ENCODE assay signal across 8 cellular contexts in genomic region chr2:219541611-219542180, GRCh38. TPM values are rescaled to one million over a fixed set of nuclear protein-coding genes. Genes with fewer than 3 reads are reported as not detected.
A peak's percentile ranks its signal among the peaks of the same experiment; 100 is the strongest.
DNase-seq lines count a peak whose midpoint lies in the region; ATAC-seq lines count a peak whose summit lies in the region.

No MANE protein-coding gene starts in this region.

- peak overlapping the region; percentile 64 to 92 (median 85) for H3K4me3 Mint-ChIP-seq in CD4-positive, alpha-beta memory T cell
- H3K4me3 Mint-ChIP-seq in naive thymus-derived CD4-positive, alpha-beta T cell: peak overlapping the region; percentile 42 to 95 (median 83)
- peak overlapping the region; percentile 29 to 64 for H3K4me3 Mint-ChIP-seq in stimulated activated naive B cell treated with anti-CD40 and anti-IgM and Interleukin-4, amounts not matched to agents 10 μg/mL and 1 μg/mL and 100 μg/mL, for 72 hours

- peaks cover 15 to 34% (median 23%) of the 10 kb centered on the region in 4 donors for H3K4me1 Mint-ChIP-seq in CD4-positive, alpha-beta memory T cell
- H3K4me1 Mint-ChIP-seq in naive thymus-derived CD4-positive, alpha-beta T cell: peaks cover 18 to 30% (median 25%) of the 10 kb centered on the region in 7 donors
- peaks cover 14 to 29% of the 10 kb centered on the region in 2 donors for H3K4me1 Mint-ChIP-seq in stimulated activated naive B cell treated with anti-CD40 and anti-IgM and Interleukin-4, amounts not matched to agents 10 μg/mL and 1 μg/mL and 100 μg/mL, for 72 hours

- H3K27me3 Mint-ChIP-seq in CD4-positive, alpha-beta memory T cell: peaks cover 0 to 5% of the 10 kb centered on the region in 2 donors
- H3K27me3 Mint-ChIP-seq in naive thymus-derived CD4-positive, alpha-beta T cell: peaks cover 0 to 18% (median 6%) of the 10 kb centered on the region in 5 donors
- H3K27me3 Mint-ChIP-seq in stimulated activated naive B cell treated with anti-CD40 and anti-IgM and Interleukin-4, amounts not matched to agents 10 μg/mL and 1 μg/mL and 100 μg/mL, for 72 hours: peaks cover 50 to 88% of the 10 kb centered on the region in 2 donors

- peak; percentile 43 for ATAC-seq in GM19463 (IDR thresholded peaks at IDR 0.05; ENCODE audit: unreplicated experiment)
- peak; percentile 42 for ATAC-seq in HG03575 (IDR thresholded peaks at IDR 0.05; ENCODE audit: extremely low read depth, insufficient number of reproducible peaks, low FRiP score, unreplicated experiment)
- ATAC-seq in naive thymus-derived CD4-positive, alpha-beta T cell: peak; percentile 61
- peak; percentile 65 to 72 for ATAC-seq in stimulated activated naive B cell treated with anti-CD40 and anti-IgM and Interleukin-4, amounts not matched to agents 10 μg/mL and 1 μg/mL and 100 μg/mL, for 72 hours (replicated peaks)

- H3K27ac Mint-ChIP-seq in CD4-positive, alpha-beta memory T cell: peak overlapping the region in 3 of 7 donors; percentile 3 to 84 (median 25)
- H3K27ac Mint-ChIP-seq in naive thymus-derived CD4-positive, alpha-beta T cell: peak overlapping the region in 1 of 9 donors; percentile 49
- no peak overlapping the region for H3K27ac Mint-ChIP-seq in stimulated activated naive B cell treated with anti-CD40 and anti-IgM and Interleukin-4, amounts not matched to agents 10 μg/mL and 1 μg/mL and 100 μg/mL, for 72 hours

- peaks cover 21% of the 10 kb centered on the region for H3K4me1 ChIP-seq in CD4-positive, alpha-beta memory T cell (ENCODE audit: insufficient read depth, low read length)
- peaks cover 10 to 12% of the 10 kb centered on the region in 2 donors for H3K4me1 ChIP-seq in naive thymus-derived CD4-positive, alpha-beta T cell (ENCODE audit: control insufficient read depth in 2 of 2, insufficient read depth in 2 of 2, low read length in 2 of 2)

- CTCF ChIA-PET in CD4-positive, alpha-beta memory T cell (lab: Charles Lee; ENCODE audit: partially characterized antibody): interaction anchor here (0.6 to 8.5 kb wide), 29 partner anchors 11 to 928 kb away, joined by 3 to 73 read pairs (median 5); partner anchors contain the start of genes GMPPA and STK11IP
- CTCF ChIA-PET in naive thymus-derived CD4-positive, alpha-beta T cell (lab: Charles Lee): interaction anchor here (0.6 to 6.2 kb wide), 20 partner anchors 9 to 365 kb away, joined by 3 to 47 read pairs (median 4); partner anchors contain the start of genes CNPPD1 and STK11IP

- peak overlapping the region; percentile 31 to 79 for H3K4me3 ChIP-seq in CD4-positive, alpha-beta memory T cell (ENCODE audit: low read length in 2 of 2)
- peak overlapping the region; percentile 51 for H3K4me3 ChIP-seq in naive thymus-derived CD4-positive, alpha-beta T cell (ENCODE audit: low read length)

- no peaks in the 10 kb centered on the region for H3K36me3 ChIP-seq in CD4-positive, alpha-beta memory T cell (ENCODE audit: insufficient read depth, low read length)
- no peaks in the 10 kb centered on the region for H3K36me3 ChIP-seq in naive thymus-derived CD4-positive, alpha-beta T cell (ENCODE audit: control insufficient read depth in 2 of 3, insufficient read depth in 3 of 3, low read length in 3 of 3)

- no peaks in the 10 kb centered on the region for H3K27me3 ChIP-seq in CD4-positive, alpha-beta memory T cell (ENCODE audit: insufficient read depth, low read length)
- H3K27me3 ChIP-seq in naive thymus-derived CD4-positive, alpha-beta T cell (ENCODE audit: control insufficient read depth in 2 of 2, insufficient read depth in 2 of 2, low read length in 2 of 2): no peaks in the 10 kb centered on the region

- peaks cover 0 to 10% of the 10 kb centered on the region in 2 donors for H3K36me3 Mint-ChIP-seq in CD4-positive, alpha-beta memory T cell
- peaks cover 0 to 4% (median 0%) of the 10 kb centered on the region in 5 donors for H3K36me3 Mint-ChIP-seq in naive thymus-derived CD4-positive, alpha-beta T cell
- H3K36me3 Mint-ChIP-seq in stimulated activated naive B cell treated with anti-CD40 and anti-IgM and Interleukin-4, amounts not matched to agents 10 μg/mL and 1 μg/mL and 100 μg/mL, for 72 hours: peaks cover 24 to 36% of the 10 kb centered on the region in 2 donors

- POLR2A ChIA-PET in CD4-positive, alpha-beta memory T cell (lab: Charles Lee; ENCODE audit: partially characterized antibody): interaction anchor here (0.6 to 5.0 kb wide), 5 partner anchors 19 to 1068 kb away, joined by 3 to 27 read pairs (median 9); partner anchors contain the start of genes GMPPA and STK11IP
- POLR2A ChIA-PET in naive thymus-derived CD4-positive, alpha-beta T cell (lab: Charles Lee): interaction anchor here (0.6 to 1.6 kb wide), 2 partner anchors 10 to 43 kb away, joined by 3 to 4 read pairs; partner anchors contain the start of gene GMPPA

- peak; percentile 85 to 93 (median 89) for DNase-seq in CD4-positive, alpha-beta memory T cell
- DNase-seq in NK-92 treated with Interleukin-12 subunit alpha and Interleukin-12 subunit beta, amount 100 ng/mL, for 24 hours (lab: John Stamatoyannopoulos, UW): peak; percentile 76
- DNase-seq in activated CD8-positive, alpha-beta memory T cell treated with anti-CD3 and anti-CD28 coated beads, Interleukin-2, amount 50 U/mL, for 4 hours: peak; percentile 88
- DNase-seq in epithelial cell of prostate (ENCODE audit: low read depth, low spot score): peak; percentile 48
- peak; percentile 78 to 91 (median 88) for DNase-seq in naive thymus-derived CD4-positive, alpha-beta T cell
- peak; percentile 82 for DNase-seq in stimulated activated naive B cell treated with anti-CD40 and anti-IgM and Interleukin-4, amounts not matched to agents 10 μg/mL and 1 μg/mL and 100 μg/mL, for 72 hours

- intact Hi-C loops in CD4-positive, alpha-beta memory T cell (cut with micrococcal nuclease): loop anchor here (1.0 to 5.0 kb wide), 2 partner anchors 19 to 264 kb away; partner anchors contain the start of gene DNAJB2
- intact Hi-C loops in naive thymus-derived CD4-positive, alpha-beta T cell (cut with micrococcal nuclease): loop anchor here (1.0 to 5.0 kb wide), 18 partner anchors 19 to 1929 kb away; partner anchors contain the start of genes CNPPD1 (in 2 of the 2), AAMP (in 1 of the 2), ANKZF1 (in 1 of the 2) and ARPC2 (in 1 of the 2)

- H3K9me3 ChIP-seq in CD4-positive, alpha-beta memory T cell (ENCODE audit: control insufficient read depth in 1 of 2, low read length in 2 of 2): no peaks in the 10 kb centered on the region
- no peaks in the 10 kb centered on the region for H3K9me3 ChIP-seq in naive thymus-derived CD4-positive, alpha-beta T cell (ENCODE audit: control insufficient read depth in 2 of 3, low read length in 3 of 3)

- no peak overlapping the region for H3K27ac ChIP-seq in CD4-positive, alpha-beta memory T cell (ENCODE audit: low read depth, low read length)
- H3K27ac ChIP-seq in epithelial cell of prostate: peak overlapping the region; percentile 94
- H3K27ac ChIP-seq in naive thymus-derived CD4-positive, alpha-beta T cell (ENCODE audit: low read depth, low read length): no peak overlapping the region

- no peaks in the 10 kb centered on the region for H3K9me3 Mint-ChIP-seq in CD4-positive, alpha-beta memory T cell
- H3K9me3 Mint-ChIP-seq in naive thymus-derived CD4-positive, alpha-beta T cell: peaks cover 0 to 3% (median 0%) of the 10 kb centered on the region in 11 donors
- no peaks in the 10 kb centered on the region for H3K9me3 Mint-ChIP-seq in stimulated activated naive B cell treated with anti-CD40 and anti-IgM and Interleukin-4, amounts not matched to agents 10 μg/mL and 1 μg/mL and 100 μg/mL, for 72 hours

RNA-seq across cellular contexts. Expression of gene CHPF, which starts 1.9 kb away (rescaled TPM):
- total RNA-seq in CD4-positive, alpha-beta memory T cell: 1 to 10 TPM; 7.7 to 8.5 TPM
- polyA plus RNA-seq in CD4-positive, alpha-beta memory T cell: 1 to 10 TPM; 7.5 to 8.1 TPM
- 10 to 100 TPM in 1 of 5 experiments, 1 to 10 TPM in 4; 4.3 to 15.3 (median 5.7) TPM for total RNA-seq in naive thymus-derived CD4-positive, alpha-beta T cell
- 1 to 10 TPM; 4.1 to 7.8 TPM for polyA plus RNA-seq in naive thymus-derived CD4-positive, alpha-beta T cell

RNA-seq across cellular contexts. Expression of gene TMEM198, which starts 2.1 kb away (rescaled TPM):
- total RNA-seq in CD4-positive, alpha-beta memory T cell: under 1 TPM; 0.67 to 0.76 TPM
- polyA plus RNA-seq in CD4-positive, alpha-beta memory T cell: not detected
- under 1 TPM in 4 of 5 experiments, not detected in 1; 0.45 to 0.69 (median 0.50) TPM for total RNA-seq in naive thymus-derived CD4-positive, alpha-beta T cell
- not detected for polyA plus RNA-seq in naive thymus-derived CD4-positive, alpha-beta T cell

RNA-seq across cellular contexts. Expression of gene ASIC4, which starts 27.4 kb away (rescaled TPM):
- under 1 TPM; 0.09 to 0.22 TPM for total RNA-seq in CD4-positive, alpha-beta memory T cell
- not detected for polyA plus RNA-seq in CD4-positive, alpha-beta memory T cell
- under 1 TPM in 4 of 5 experiments, not detected in 1; 0.12 to 0.49 (median 0.17) TPM for total RNA-seq in naive thymus-derived CD4-positive, alpha-beta T cell
- not detected for polyA plus RNA-seq in naive thymus-derived CD4-positive, alpha-beta T cell

RNA-seq across cellular contexts. Expression of gene OBSL1, which starts 29.6 kb away (rescaled TPM):
- under 1 TPM in 1 of 2 experiments, not detected in 1; 0.09 TPM for total RNA-seq in CD4-positive, alpha-beta memory T cell
- polyA plus RNA-seq in CD4-positive, alpha-beta memory T cell: not detected
- 1 to 10 TPM in 2 of 5 experiments, under 1 TPM in 1, not detected in 2; 0.19 to 7.1 (median 4.0) TPM for total RNA-seq in naive thymus-derived CD4-positive, alpha-beta T cell
- polyA plus RNA-seq in naive thymus-derived CD4-positive, alpha-beta T cell: not detected

RNA-seq across cellular contexts. Expression of gene INHA, which starts 30.4 kb away (rescaled TPM):
- total RNA-seq in CD4-positive, alpha-beta memory T cell: not detected
- not detected for polyA plus RNA-seq in CD4-positive, alpha-beta memory T cell
- under 1 TPM in 1 of 5 experiments, not detected in 4; 0.21 TPM for total RNA-seq in naive thymus-derived CD4-positive, alpha-beta T cell
- not detected for polyA plus RNA-seq in naive thymus-derived CD4-positive, alpha-beta T cell
